Comparison of ENCODE assay signal across 8 cellular contexts in genomic region chr10:101830322-101831168, GRCh38. TPM values are rescaled to one million over a fixed set of nuclear protein-coding genes. Genes with fewer than 3 reads are reported as not detected.
A peak's percentile ranks its signal among the peaks of the same experiment; 100 is the strongest.
DNase-seq lines count a peak whose midpoint lies in the region; ATAC-seq and TF ChIP-seq lines count a peak whose summit lies in the region.

No MANE protein-coding gene starts in this region.

- no peaks in the 10 kb centered on the region for H3K27me3 ChIP-seq in ectodermal cell (ENCODE audit: control insufficient read depth, insufficient read depth, low read length, poor library complexity, severe bottlenecking)

- peak overlapping the region; percentile 94 for H3K27ac Mint-ChIP-seq in activated CD8-positive, alpha-beta T cell treated with anti-CD3 and anti-CD28 coated beads for 36 hours
- H3K27ac Mint-ChIP-seq in memory B cell = peak overlapping the region; percentile 96

- no peaks in the 10 kb centered on the region for H3K36me3 ChIP-seq in ectodermal cell (ENCODE audit: control insufficient read depth, insufficient read depth, low read length)

- H3K9me3 Mint-ChIP-seq in activated CD8-positive, alpha-beta T cell treated with anti-CD3 and anti-CD28 coated beads for 36 hours = no peaks in the 10 kb centered on the region
- H3K9me3 Mint-ChIP-seq in memory B cell = no peaks in the 10 kb centered on the region

- DNase-seq in AG10803 (ENCODE audit: low read depth) = peak; percentile 91
- peak; percentile 83 for DNase-seq in NCI-H748 (lab: John Stamatoyannopoulos, UW; ENCODE audit: unreplicated experiment)
- peak; percentile 94 for DNase-seq in activated CD8-positive, alpha-beta T cell treated with anti-CD3 and anti-CD28 coated beads for 36 hours
- DNase-seq in memory B cell (ENCODE audit: low spot score in 2 of 2) = peak; percentile 93 to 96
- peak; percentile 77 for DNase-seq in stimulated activated CD8-positive, alpha-beta memory T cell treated with anti-CD3 and anti-CD28 coated beads, Interleukin-12 subunit alpha, Interleukin-12 subunit beta, amount 100 ng/mL, for 24 hours (ENCODE audit: extremely low read depth)

- POLR2A ChIA-PET in activated CD8-positive, alpha-beta T cell treated with anti-CD3 and anti-CD28 coated beads for 36 hours (lab: Charles Lee) = interaction anchor here (0.9 to 2.4 kb wide), 5 partner anchors 9 to 47 kb away, joined by 3 to 25 read pairs (median 4); partner anchors contain the start of genes NPM3 and OGA

- H3K4me1 Mint-ChIP-seq in activated CD8-positive, alpha-beta T cell treated with anti-CD3 and anti-CD28 coated beads for 36 hours (ENCODE audit: low read depth) = peaks cover 43% of the 10 kb centered on the region
- H3K4me1 Mint-ChIP-seq in memory B cell = peaks cover 40% of the 10 kb centered on the region

- peak; percentile 49 for ATAC-seq in HG03342 (IDR thresholded peaks at IDR 0.05; ENCODE audit: unreplicated experiment)
- ATAC-seq in activated CD8-positive, alpha-beta T cell treated with anti-CD3 and anti-CD28 coated beads for 36 hours = peak; percentile 72
- ATAC-seq in memory B cell (ENCODE audit: low read depth) = peak; percentile 75

- H3K4me3 ChIP-seq in AG10803 (ENCODE audit: low read length) (peak overlapping the region; percentile 56), ectodermal cell (ENCODE audit: insufficient read depth, low read depth, low read length) (peak overlapping the region; percentile 44)

- CTCF ChIA-PET in activated CD8-positive, alpha-beta T cell treated with anti-CD3 and anti-CD28 coated beads for 36 hours (lab: Charles Lee) = interaction anchor here (0.9 to 1.5 kb wide), 3 partner anchors 9 to 11 kb away, joined by 3 to 5 read pairs (median 4); no protein-coding TSS in a partner anchor

- H3K4me3 Mint-ChIP-seq in activated CD8-positive, alpha-beta T cell treated with anti-CD3 and anti-CD28 coated beads for 36 hours = peak overlapping the region; percentile 70
- H3K4me3 Mint-ChIP-seq in memory B cell = peak overlapping the region; percentile 81

- H3K27ac ChIP-seq in ectodermal cell (ENCODE audit: insufficient read depth, low read depth, low read length, poor library complexity, severe bottlenecking) = peak overlapping the region; percentile 48

- H3K27me3 Mint-ChIP-seq in activated CD8-positive, alpha-beta T cell treated with anti-CD3 and anti-CD28 coated beads for 36 hours = no peaks in the 10 kb centered on the region
- no peaks in the 10 kb centered on the region for H3K27me3 Mint-ChIP-seq in memory B cell

- no peaks in the 10 kb centered on the region for H3K36me3 Mint-ChIP-seq in activated CD8-positive, alpha-beta T cell treated with anti-CD3 and anti-CD28 coated beads for 36 hours (ENCODE audit: low read depth)
- no peaks in the 10 kb centered on the region for H3K36me3 Mint-ChIP-seq in memory B cell

- TF ChIP-seq POLR2A in GM19099 (IDR thresholded peaks at IDR 0.05; ENCODE audit: extremely low read depth, insufficient read length, low read depth) = peak; percentile 58

- intact Hi-C loops in activated CD8-positive, alpha-beta T cell treated with anti-CD3 and anti-CD28 coated beads for 36 hours (cut with micrococcal nuclease) = no loop called here

- H3K9me3 ChIP-seq in ectodermal cell (ENCODE audit: control insufficient read depth, low read length) = no peaks in the 10 kb centered on the region

- peaks cover 19% of the 10 kb centered on the region for H3K4me1 ChIP-seq in ectodermal cell (ENCODE audit: control insufficient read depth, insufficient read depth, low read length)

- no peak for TF ChIP-seq CTCF in AG10803 (conservative IDR thresholded peaks at IDR 0.05; ENCODE audit: low read length)
- TF ChIP-seq CTCF in activated CD8-positive, alpha-beta T cell treated with anti-CD3 and anti-CD28 coated beads for 36 hours (IDR thresholded peaks at IDR 0.05) = no peak

- 3 to 4% methylated on average over 56 of the region's 56 CpGs for WGBS in ectodermal cell, 2 experiments

RNA-seq across cellular contexts. Expression of gene OGA, which starts 12.3 kb away (rescaled TPM):
- total RNA-seq in activated CD8-positive, alpha-beta T cell treated with anti-CD3 and anti-CD28 coated beads for 36 hours = 100 to 1,000 TPM; 125 to 130 TPM
- 153 TPM for polyA plus RNA-seq in ectodermal cell (2013, experiment 1 of 4)
- 178 TPM for polyA plus RNA-seq in ectodermal cell (2013, experiment 2 of 4)
- 120 TPM for polyA plus RNA-seq in ectodermal cell (2013, experiment 3 of 4)
- 142 TPM for polyA plus RNA-seq in ectodermal cell (2013, experiment 4 of 4)

RNA-seq across cellular contexts. Expression of gene KCNIP2, which starts 13.1 kb away (rescaled TPM):
- total RNA-seq in activated CD8-positive, alpha-beta T cell treated with anti-CD3 and anti-CD28 coated beads for 36 hours = 1 to 10 TPM; 2.4 to 3.1 TPM
- 9.7 TPM for polyA plus RNA-seq in ectodermal cell (2013, experiment 1 of 4)
- 9.2 TPM for polyA plus RNA-seq in ectodermal cell (2013, experiment 2 of 4)
- polyA plus RNA-seq in ectodermal cell (2013, experiment 3 of 4) = 7.5 TPM
- polyA plus RNA-seq in ectodermal cell (2013, experiment 4 of 4) = 11.9 TPM

RNA-seq across cellular contexts. Expression of gene NPM3, which starts 47.3 kb away (rescaled TPM):
- 100 to 1,000 TPM; 235 to 264 TPM for total RNA-seq in activated CD8-positive, alpha-beta T cell treated with anti-CD3 and anti-CD28 coated beads for 36 hours
- 71.5 TPM for polyA plus RNA-seq in ectodermal cell (2013, experiment 1 of 4)
- 65.6 TPM for polyA plus RNA-seq in ectodermal cell (2013, experiment 2 of 4)
- 66.9 TPM for polyA plus RNA-seq in ectodermal cell (2013, experiment 3 of 4)
- 78.8 TPM for polyA plus RNA-seq in ectodermal cell (2013, experiment 4 of 4)

RNA-seq across cellular contexts. Expression of gene FGF8, which starts 54.6 kb away (rescaled TPM):
- total RNA-seq in activated CD8-positive, alpha-beta T cell treated with anti-CD3 and anti-CD28 coated beads for 36 hours = under 1 TPM in 1 of 2 experiments, not detected in 1; 0.38 TPM
- 1.3 TPM for polyA plus RNA-seq in ectodermal cell (2013, experiment 1 of 4)
- 3.4 TPM for polyA plus RNA-seq in ectodermal cell (2013, experiment 2 of 4)
- 4.9 TPM for polyA plus RNA-seq in ectodermal cell (2013, experiment 3 of 4)
- 3.7 TPM for polyA plus RNA-seq in ectodermal cell (2013, experiment 4 of 4)

Comparison
In these comparisons a context has a peak if more than half of its experiments do, and no peak if none do; other contexts are left out.
1. Peak in every context shown above with its lines: DNase-seq, ATAC-seq, H3K4me3 ChIP-seq and H3K27ac ChIP-seq.